ENCODE assay signal across 1 cellular context in genomic region chr20:50731055-50731929, GRCh38.
TF ChIP-seq lines count a peak whose summit lies in the region.

Gene PARD6B (plus strand): TSS chr20:50731580. CDS start chr20:50731787, 207 bp downstream.

TF ChIP-seq in HepG2, 621 proteins besides CTCF, POLR2A, EP300 and RAD21 (continued from another document and continues in another):
- TF ChIP-seq ZBTB10 (CRISPR knock-in tag; IDR thresholded peaks at IDR 0.05; ENCODE audit: borderline replicate concordance) (peak; percentile 56; the same call in 1 of the 2 replicates), TBP (CRISPR knock-in tag; IDR thresholded peaks at IDR 0.05) (no peak; the same call in 1 of the 2 replicates), AKAP8 (CRISPR knock-in tag; IDR thresholded peaks at IDR 0.05) (peak; percentile 79; the same call in 1 of the 2 replicates), ARID3A (IDR thresholded peaks at IDR 0.05; ENCODE audit: low read depth, low read length) (peak; percentile 9; the same call in 1 of the 2 replicates), ZNF430 (CRISPR knock-in tag; IDR thresholded peaks at IDR 0.05) (peak; percentile 30), ZNF234 (CRISPR knock-in tag; conservative IDR thresholded peaks at IDR 0.05) (0 out of 2 replicates have a peak, but pooled peaks have one; percentile 83), HIVEP1 (CRISPR knock-in tag; IDR thresholded peaks at IDR 0.05) (no peak; the same call in 1 of the 2 replicates), ZNF580 (CRISPR knock-in tag; IDR thresholded peaks at IDR 0.05; ENCODE audit: borderline replicate concordance, low read depth) (peak; percentile 90; the same call in 1 of the 2 replicates), GATAD1 (CRISPR knock-in tag; IDR thresholded peaks at IDR 0.05) (no peak; the same call in 1 of the 2 replicates), ZNF530 (CRISPR knock-in tag; IDR thresholded peaks at IDR 0.05; ENCODE audit: low read depth) (no peak), ZNF3 (CRISPR knock-in tag; IDR thresholded peaks at IDR 0.05) (no peak), CEBPG (CRISPR knock-in tag; IDR thresholded peaks at IDR 0.05) (peak; percentile 95), PITX1 (CRISPR knock-in tag; IDR thresholded peaks at IDR 0.05) (no peak), ZBTB37 (CRISPR knock-in tag; IDR thresholded peaks at IDR 0.05) (no peak), SP4 (CRISPR knock-in tag; IDR thresholded peaks at IDR 0.05) (peak; percentile 99), CENPT (CRISPR knock-in tag; IDR thresholded peaks at IDR 0.05; ENCODE audit: low read depth) (no peak), ZNF333 (CRISPR knock-in tag; IDR thresholded peaks at IDR 0.05; ENCODE audit: borderline replicate concordance) (peak; percentile 98; the same call in 1 of the 2 replicates), ATF6 (CRISPR knock-in tag; conservative IDR thresholded peaks at IDR 0.05) (no peak), FOXJ3 (CRISPR knock-in tag; IDR thresholded peaks at IDR 0.05; ENCODE audit: borderline replicate concordance) (no peak; the same call in 1 of the 2 replicates), RFX5 (IDR thresholded peaks at IDR 0.05; ENCODE audit: low read depth, low read length) (peak; percentile 79), ZNF761 (CRISPR knock-in tag; conservative IDR thresholded peaks at IDR 0.05) (peak; percentile 41; the same call in 1 of the 2 replicates), ZNF609 (CRISPR knock-in tag; IDR thresholded peaks at IDR 0.05; ENCODE audit: borderline replicate concordance) (peak; percentile 44; the same call in 1 of the 2 replicates), HOXD1 (CRISPR knock-in tag; IDR thresholded peaks at IDR 0.05) (peak; percentile 34; the same call in 1 of the 2 replicates), SUZ12 (IDR thresholded peaks at IDR 0.05; ENCODE audit: low read depth, low read length) (no peak), ATAD3A (CRISPR knock-in tag; IDR thresholded peaks at IDR 0.05) (0 out of 2 replicates have a peak, but pooled peaks have one; percentile 87), SOX13 (IDR thresholded peaks at IDR 0.05) (no peak), SOX13 (CRISPR knock-in tag; conservative IDR thresholded peaks at IDR 0.05 in 1 of 2, IDR thresholded peaks at IDR 0.05 in 1 of 2) (peak in 1 of 2 experiments; percentile 8; a peak in 1 of 4 replicates), CC2D1A (CRISPR knock-in tag; IDR thresholded peaks at IDR 0.05) (no peak), ELK4 (CRISPR knock-in tag; IDR thresholded peaks at IDR 0.05; ENCODE audit: borderline replicate concordance) (no peak; the same call in 1 of the 2 replicates), THAP9 (CRISPR knock-in tag; IDR thresholded peaks at IDR 0.05; ENCODE audit: borderline replicate concordance) (no peak; the same call in 1 of the 2 replicates), ZNF710 (CRISPR knock-in tag; IDR thresholded peaks at IDR 0.05; ENCODE audit: borderline replicate concordance) (no peak), RNF2 (conservative IDR thresholded peaks at IDR 0.05; ENCODE audit: low read depth) (peak; percentile 41; the same call in 1 of the 2 replicates), NFIC (IDR thresholded peaks at IDR 0.05; ENCODE audit: low read length) (no peak), TBX2 (CRISPR knock-in tag; IDR thresholded peaks at IDR 0.05; ENCODE audit: borderline replicate concordance) (peak; percentile 64), PCBP1 (IDR thresholded peaks at IDR 0.05; ENCODE audit: borderline replicate concordance, low read depth, low read length) (peak; percentile 27; the same call in 1 of the 2 replicates), HNRNPL (IDR thresholded peaks at IDR 0.05; ENCODE audit: low read depth, low read length) (no peak), ZNF678 (CRISPR knock-in tag; IDR thresholded peaks at IDR 0.05) (peak; percentile 93; the same call in 1 of the 2 replicates)
